Comparison of ENCODE assay signal across 8 cellular contexts in genomic region chr14:105093426-105094192, GRCh38. TPM values are rescaled to one million over a fixed set of nuclear protein-coding genes. Genes with fewer than 3 reads are reported as not detected.
DNase-seq lines count a peak whose midpoint lies in the region; ATAC-seq and TF ChIP-seq lines count a peak whose summit lies in the region.

No MANE protein-coding gene starts in this region.

- H3K9ac ChIP-seq in fibroblast of lung (ENCODE audit: insufficient read depth, low read length): peak overlapping the region; percentile 71
- H3K9ac ChIP-seq in neural cell (ENCODE audit: low read length): peak overlapping the region; percentile 56

- no peak for TF ChIP-seq RAD21 in neural cell (conservative IDR thresholded peaks at IDR 0.05)

- TF ChIP-seq CTCF in GM12872 (IDR thresholded peaks at IDR 0.05; ENCODE audit: insufficient read depth, low read depth, low read length): peak; percentile 48
- peak; percentile 43 to 51 for TF ChIP-seq CTCF in fibroblast of lung (conservative IDR thresholded peaks at IDR 0.05 in 1 of 2, IDR thresholded peaks at IDR 0.05 in 1 of 2; ENCODE audit: low read depth in 1 of 2, low read length in 2 of 2)
- peak; percentile 59 for TF ChIP-seq CTCF in neural cell (IDR thresholded peaks at IDR 0.05; ENCODE audit: poor library complexity, severe bottlenecking)
- TF ChIP-seq CTCF in suprapubic skin (IDR thresholded peaks at IDR 0.05): peak in 1 of 2 donors; percentile 27

- no peak for TF ChIP-seq POLR2A in suprapubic skin (IDR thresholded peaks at IDR 0.05)

- H3K9me3 ChIP-seq in fibroblast of lung (ENCODE audit: control insufficient read depth, insufficient read depth, low read depth, low read length): no peaks in the 10 kb centered on the region
- no peaks in the 10 kb centered on the region for H3K9me3 ChIP-seq in neural cell (ENCODE audit: low read length)
- no peaks in the 10 kb centered on the region for H3K9me3 ChIP-seq in suprapubic skin

- peaks cover 24% of the 10 kb centered on the region for H3K4me1 ChIP-seq in fibroblast of lung (ENCODE audit: control insufficient read depth, extremely low read depth, insufficient read depth, low read length)
- H3K4me1 ChIP-seq in suprapubic skin: peaks cover 68% of the 10 kb centered on the region

- no peaks in the 10 kb centered on the region for H3F3A ChIP-seq in neural cell (ENCODE audit: insufficient read depth, low read length, poor library complexity, severe bottlenecking)

- H3K4me2 ChIP-seq in fibroblast of lung (ENCODE audit: extremely low read depth, insufficient read depth, low read length) (peak overlapping the region; percentile 93), neural cell (ENCODE audit: low read length) (no peak overlapping the region)

- ATAC-seq in HG02759 (IDR thresholded peaks at IDR 0.05; ENCODE audit: unreplicated experiment): peak; percentile 65

- H3K4me3 ChIP-seq in fibroblast of lung (replicated peaks in 1 of 4; ENCODE audit: control extremely low read depth in 1 of 4, insufficient read depth in 1 of 4, low read depth in 3 of 4, low read length in 4 of 4) (peak overlapping the region; percentile 61 to 86 (median 70)), neural cell (ENCODE audit: low read length) (peak overlapping the region; percentile 64), suprapubic skin (peak overlapping the region; percentile 70)

- no peaks in the 10 kb centered on the region for H4K20me1 ChIP-seq in fibroblast of lung (ENCODE audit: control insufficient read depth, extremely low read depth, insufficient read depth, low read length)
- H4K20me1 ChIP-seq in neural cell (ENCODE audit: insufficient read depth): no peaks in the 10 kb centered on the region

- H3K27me3 ChIP-seq in fibroblast of lung (ENCODE audit: control insufficient read depth, insufficient read depth, low read length): peaks cover 3% of the 10 kb centered on the region
- peaks cover 30% of the 10 kb centered on the region for H3K27me3 ChIP-seq in neural cell (ENCODE audit: insufficient read depth, low read depth, low read length)
- H3K27me3 ChIP-seq in suprapubic skin: peaks cover 14% of the 10 kb centered on the region

- H3K27ac ChIP-seq in fibroblast of lung (ENCODE audit: insufficient read depth, low read length) (peak overlapping the region; percentile 43), neural cell (ENCODE audit: low read length) (no peak overlapping the region), suprapubic skin (peak overlapping the region; percentile 86)

- TF ChIP-seq EP300 in neural cell (conservative IDR thresholded peaks at IDR 0.05; ENCODE audit: poor library complexity, severe bottlenecking) (no peak), suprapubic skin (IDR thresholded peaks at IDR 0.05) (no peak)

- H3K36me3 ChIP-seq in fibroblast of lung (ENCODE audit: control insufficient read depth, insufficient read depth, low read length) (no peaks in the 10 kb centered on the region), neural cell (ENCODE audit: insufficient read depth, low read length) (no peaks in the 10 kb centered on the region), suprapubic skin (no peaks in the 10 kb centered on the region)

- H3K9me2 ChIP-seq in neural cell (ENCODE audit: insufficient read depth, low read length): no peaks in the 10 kb centered on the region

- peak; percentile 23 for DNase-seq in NCI-H82 treated with DMSO at 0.1 percent for 48 hours (lab: John Stamatoyannopoulos, UW; ENCODE audit: unreplicated experiment)
- peak; percentile 86 to 92 for DNase-seq in activated T-cell treated with anti-CD3 and anti-CD28 coated beads, Interleukin-2, amount 50 U/mL, for 48 hours
- peak; percentile 61 to 83 for DNase-seq in fibroblast of lung (ENCODE audit: low read depth in 2 of 2)
- DNase-seq in suprapubic skin (ENCODE audit: low spot score in 2 of 2): peak; percentile 68 to 81
- DNase-seq in NCI-H1436 (lab: John Stamatoyannopoulos, UW): no peak

- no CpG with 5 or more reads among the region's 77 CpGs for WGBS in suprapubic skin

- H3K79me2 ChIP-seq in fibroblast of lung (ENCODE audit: control insufficient read depth, insufficient read depth, low read length) (no peaks in the 10 kb centered on the region), neural cell (replicated peaks; ENCODE audit: insufficient read depth, low read length) (no peaks in the 10 kb centered on the region)

- H2AFZ ChIP-seq in fibroblast of lung (ENCODE audit: low read length): peak overlapping the region; percentile 64
- no peak overlapping the region for H2AFZ ChIP-seq in neural cell (ENCODE audit: low read depth, low read length)

TF ChIP-seq in neural cell, 6 proteins besides CTCF, POLR2A, EP300 and RAD21:
- TF ChIP-seq MXI1 (conservative IDR thresholded peaks at IDR 0.05; ENCODE audit: poor library complexity, severe bottlenecking) (no peak), POLR2AphosphoS5 (IDR thresholded peaks at IDR 0.05) (no peak), TAF1 (IDR thresholded peaks at IDR 0.05; ENCODE audit: low read depth) (no peak)
TF ChIP-seq in neural cell: peak in this region for 0.

RNA-seq across cellular contexts. Expression of gene GPR132, which starts 28.4 kb away (rescaled TPM):
- total RNA-seq in fibroblast of lung (0.17 and 0.26 TPM in 2 replicates), suprapubic skin (1 to 10 TPM in 2 of 4 donors, under 1 TPM in 2; 0.95 to 2.7 (median 1.3) TPM)
- polyA plus RNA-seq in fibroblast of lung (not detected in 2 replicates), neural cell (not detected in 2 replicates)
- 0.05 TPM in 1 of 2 replicates, not detected in the other for polyA plus RNA-seq in fibroblast of lung (2012)
- polyA minus RNA-seq in fibroblast of lung (ENCODE audit: low replicate concordance) (not detected in 2 replicates), neural cell (not detected in 2 replicates)
